1 cellular context compared by ENCODE assay signal in genomic region chr22:44003776-44004460, GRCh38.
TF ChIP-seq lines count a peak whose summit lies in the region.

No MANE protein-coding gene starts in this region.

TF ChIP-seq in K562, 482 proteins besides CTCF, POLR2A, EP300 and RAD21:
- no peak for TF ChIP-seq ZNF165 (CRISPR knock-in tag; IDR thresholded peaks at IDR 0.05; ENCODE audit: borderline replicate concordance)
